In genomic region chr17:67359960-67360817, GRCh38 we compare ENCODE assay signal across 8 cellular contexts. TPM values are rescaled to one million over a fixed set of nuclear protein-coding genes. Genes with fewer than 3 reads are reported as not detected.
DNase-seq lines count a peak whose midpoint lies in the region; ATAC-seq, FAIRE-seq and TF ChIP-seq lines count a peak whose summit lies in the region.

No MANE protein-coding gene starts in this region.

- peaks cover 2% of the 10 kb centered on the region; the same call in 1 of the 2 replicates for H3F3A ChIP-seq in MM.1S (ENCODE audit: insufficient read depth, low read length)

- no TSS peak for BruUV-seq in Calu3 (replicated peaks; lab: Mats Ljungman, UMichigan)

- H4K20me1 ChIP-seq in MM.1S (ENCODE audit: insufficient read depth, low read length), result peaks cover 37% of the 10 kb centered on the region

- H3K4me1 Mint-ChIP-seq in Calu3 (ENCODE audit: low read depth, unreplicated experiment), result peaks cover 14% of the 10 kb centered on the region
- peaks cover 68% of the 10 kb centered on the region for H3K4me1 Mint-ChIP-seq in activated CD4-positive, alpha-beta memory T cell treated with anti-CD3 and anti-CD28 coated beads, Interleukin-2, amount 10 ng/mL, durations not matched to agents 7 days and 5 days

- intact Hi-C loops in Calu3 (cut with micrococcal nuclease; ENCODE audit: unreplicated experiment), result no loop called here

- H3K36me3 Mint-ChIP-seq in Calu3 (ENCODE audit: insufficient read depth, unreplicated experiment), result peaks cover 70% of the 10 kb centered on the region
- peaks cover 60% of the 10 kb centered on the region for H3K36me3 Mint-ChIP-seq in activated CD4-positive, alpha-beta memory T cell treated with anti-CD3 and anti-CD28 coated beads, Interleukin-2, amount 10 ng/mL, durations not matched to agents 7 days and 5 days (ENCODE audit: low read depth)

- peaks cover 96% of the 10 kb centered on the region for H3K79me2 ChIP-seq in MM.1S (ENCODE audit: low read length)

- H2AFZ ChIP-seq in MM.1S (ENCODE audit: low read length), result no peak overlapping the region

- H3K4me2 ChIP-seq in MM.1S (ENCODE audit: low read depth, low read length), result no peak overlapping the region

- H3K27me3 Mint-ChIP-seq in Calu3 (ENCODE audit: unreplicated experiment), result no peaks in the 10 kb centered on the region
- H3K27me3 Mint-ChIP-seq in activated CD4-positive, alpha-beta memory T cell treated with anti-CD3 and anti-CD28 coated beads, Interleukin-2, amount 10 ng/mL, durations not matched to agents 7 days and 5 days, result no peaks in the 10 kb centered on the region

- H3K36me3 ChIP-seq in MM.1S (replicated peaks; ENCODE audit: insufficient read depth, low read length), result peaks cover 7% of the 10 kb centered on the region

- TF ChIP-seq CTCF in Calu3 (IDR thresholded peaks at IDR 0.05; ENCODE audit: unreplicated experiment) (no peak), MM.1S (IDR thresholded peaks at IDR 0.05; ENCODE audit: low read length) (0 out of 2 replicates have a peak, but pooled peaks have one; percentile 22), foreskin keratinocyte (conservative IDR thresholded peaks at IDR 0.05) (peak; percentile 57)

- CTCF ChIA-PET in Calu3 (lab: Charles Lee), result interaction anchor here (1.0 kb wide), 1 partner anchor 30 kb away, joined by 4 read pairs; no protein-coding TSS in a partner anchor
- CTCF ChIA-PET in activated CD4-positive, alpha-beta memory T cell treated with anti-CD3 and anti-CD28 coated beads, Interleukin-2, amount 10 ng/mL, durations not matched to agents 7 days and 5 days (lab: Charles Lee), result interaction anchor here (0.9 to 10.2 kb wide), 7 partner anchors 9 to 115 kb away, joined by 3 to 72 read pairs (median 7); partner anchors contain the start of gene PITPNC1

- peaks cover 5% of the 10 kb centered on the region for H3K4me1 ChIP-seq in MM.1S (ENCODE audit: low read length)
- peaks cover 30% of the 10 kb centered on the region for H3K4me1 ChIP-seq in foreskin keratinocyte

- H3K27ac ChIP-seq in MM.1S (ENCODE audit: low read length) (no peak overlapping the region), foreskin keratinocyte (no peak overlapping the region)

- POLR2A ChIA-PET in activated CD4-positive, alpha-beta memory T cell treated with anti-CD3 and anti-CD28 coated beads, Interleukin-2, amount 10 ng/mL, durations not matched to agents 7 days and 5 days (lab: Charles Lee), result interaction anchor here (0.6 to 2.1 kb wide), 5 partner anchors 16 to 348 kb away, joined by 3 to 18 read pairs (median 3); partner anchors contain the start of gene PITPNC1

- H3K9me2 ChIP-seq in MM.1S (replicated peaks; ENCODE audit: insufficient read depth, low read length), result no peaks in the 10 kb centered on the region

- H3K9me3 Mint-ChIP-seq in Calu3 (ENCODE audit: low read depth, unreplicated experiment), result no peaks in the 10 kb centered on the region
- no peaks in the 10 kb centered on the region for H3K9me3 Mint-ChIP-seq in activated CD4-positive, alpha-beta memory T cell treated with anti-CD3 and anti-CD28 coated beads, Interleukin-2, amount 10 ng/mL, durations not matched to agents 7 days and 5 days

- no peak for FAIRE-seq in frontal cortex (lab: Jason Lieb, UNC)

- no peak overlapping the region for H3K9ac ChIP-seq in MM.1S (ENCODE audit: low read length)

- H3K4me3 ChIP-seq in MM.1S (ENCODE audit: low read length), result no peak overlapping the region

- DNase-seq in Calu3 (peak; percentile 17), MM.1S (peak; percentile 13), foreskin keratinocyte (no peak), frontal cortex (ENCODE audit: low spot score in 2 of 2) (no peak), NCI-H128 (lab: John Stamatoyannopoulos, UW; ENCODE audit: unreplicated experiment) (no peak)
- peak; percentile 67 for DNase-seq in activated CD4-positive, alpha-beta memory T cell treated with anti-CD3 and anti-CD28 coated beads, Interleukin-2, amount 10 ng/mL, durations not matched to agents 7 days and 5 days

- peak; percentile 34 for ATAC-seq in foreskin keratinocyte
- ATAC-seq in HG02981 (IDR thresholded peaks at IDR 0.05; ENCODE audit: unreplicated experiment), result no peak
- no peak for ATAC-seq in HG03159 (IDR thresholded peaks at IDR 0.05; ENCODE audit: unreplicated experiment)

- H3K9me3 ChIP-seq in MM.1S (replicated peaks; ENCODE audit: insufficient read depth, low read length), result no peaks in the 10 kb centered on the region

- peak overlapping the region; percentile 4 for H3K27ac Mint-ChIP-seq in Calu3 (ENCODE audit: unreplicated experiment)
- peak overlapping the region; percentile 65 for H3K27ac Mint-ChIP-seq in activated CD4-positive, alpha-beta memory T cell treated with anti-CD3 and anti-CD28 coated beads, Interleukin-2, amount 10 ng/mL, durations not matched to agents 7 days and 5 days

- H3K27me3 ChIP-seq in MM.1S (replicated peaks; ENCODE audit: insufficient read depth, low read length), result no peaks in the 10 kb centered on the region
- H3K27me3 ChIP-seq in foreskin keratinocyte, result no peaks in the 10 kb centered on the region

- no peak overlapping the region for H3K4me3 Mint-ChIP-seq in Calu3 (ENCODE audit: low read depth, unreplicated experiment)
- H3K4me3 Mint-ChIP-seq in activated CD4-positive, alpha-beta memory T cell treated with anti-CD3 and anti-CD28 coated beads, Interleukin-2, amount 10 ng/mL, durations not matched to agents 7 days and 5 days, result peak overlapping the region; percentile 15

RNA-seq across cellular contexts. Expression of gene PSMD12, which starts 6.2 kb away (rescaled TPM):
- 77.4 and 79.2 TPM in 2 replicates for total RNA-seq in Calu3 (2022)
- 10 to 100 TPM; 49.3 to 50.0 TPM for total RNA-seq in activated CD4-positive, alpha-beta memory T cell treated with anti-CD3 and anti-CD28 coated beads, Interleukin-2, amount 10 ng/mL, durations not matched to agents 7 days and 5 days
- 55.1 and 66.5 TPM in 2 replicates for total RNA-seq in foreskin keratinocyte
- 39.9 and 50.6 TPM in 2 replicates for polyA plus RNA-seq in foreskin keratinocyte
- total RNA-seq in frontal cortex, result 57.5 TPM

RNA-seq across cellular contexts. Expression of gene PITPNC1, which starts 16.9 kb away (rescaled TPM):
- 6.9 and 11.4 TPM in 2 replicates for total RNA-seq in Calu3 (2022)
- total RNA-seq in activated CD4-positive, alpha-beta memory T cell treated with anti-CD3 and anti-CD28 coated beads, Interleukin-2, amount 10 ng/mL, durations not matched to agents 7 days and 5 days, result 10 to 100 TPM; 29.1 to 31.1 TPM
- 58.4 and 64.8 TPM in 2 replicates for total RNA-seq in foreskin keratinocyte
- 56.4 and 57.3 TPM in 2 replicates for polyA plus RNA-seq in foreskin keratinocyte
- 70.9 TPM for total RNA-seq in frontal cortex

Comparison
In these comparisons a context has a peak if more than half of its experiments do, and no peak if none do; other contexts are left out.
1. DNase-seq: peak in Calu3 (single experiment), MM.1S (single experiment) and activated CD4-positive, alpha-beta memory T cell treated with anti-CD3 and anti-CD28 coated beads, Interleukin-2, amount 10 ng/mL, durations not matched to agents 7 days and 5 days (single experiment); none in foreskin keratinocyte (0 of 2), frontal cortex (0 of 2) and NCI-H128 (single experiment).